23 cellular contexts compared by ENCODE assay signal in genomic region chr2:42775812-42776211, GRCh38. TPM values are rescaled to one million over a fixed set of nuclear protein-coding genes. Genes with fewer than 3 reads are reported as not detected.
DNase-seq lines count a peak whose midpoint lies in the region; ATAC-seq and TF ChIP-seq lines count a peak whose summit lies in the region.
"Had no signal": no experiment of that assay in that cellular context is flagged by ENCODE, and none has a peak within 500 bp of the region (broad histone marks: within the 10 kb centered on the region; RNA-seq: fewer than 3 reads in every experiment).

No MANE protein-coding gene starts in this region.

- no peak overlapping the region for H3K4me3 ChIP-seq in SK-N-MC
- no peak overlapping the region for H3K4me3 ChIP-seq in naive thymus-derived CD4-positive, alpha-beta T cell (ENCODE audit: low read length)
- H3K4me3 ChIP-seq: heart right ventricle, lower lobe of right lung, transverse colon had no signal

- H3K27ac ChIP-seq in CD4-positive, alpha-beta T cell (ENCODE audit: low read depth, low read length), result no peak overlapping the region
- H3K27ac ChIP-seq in SK-N-MC, result peak overlapping the region; percentile 78
- peak overlapping the region; percentile 41 for H3K27ac ChIP-seq in naive thymus-derived CD4-positive, alpha-beta T cell (ENCODE audit: low read depth, low read length)
- H3K27ac ChIP-seq: brain microvascular endothelial cell, heart right ventricle, lower lobe of right lung, RWPE1 had no signal

- peak overlapping the region; percentile 65 for H3K27ac Mint-ChIP-seq in CD4-positive, alpha-beta T cell
- H3K27ac Mint-ChIP-seq in naive thymus-derived CD4-positive, alpha-beta T cell, result peak overlapping the region in 7 of 9 donors; percentile 44 to 82 (median 74)
- H3K27ac Mint-ChIP-seq: T-helper 2 cell treated with Interferon-gamma antibody and Interleukin-4, amounts not matched to agents 5 μg/mL and 100 μg/mL, for 36 hours had no signal

- no peaks in the 10 kb centered on the region for H3K9me3 ChIP-seq in CD4-positive, alpha-beta T cell (ENCODE audit: control insufficient read depth, low read length)
- H3K9me3 ChIP-seq in SK-N-MC (ENCODE audit: low read depth, low read length), result no peaks in the 10 kb centered on the region
- H3K9me3 ChIP-seq in naive thymus-derived CD4-positive, alpha-beta T cell (ENCODE audit: control insufficient read depth in 2 of 3, low read length in 3 of 3), result no peaks in the 10 kb centered on the region
- H3K9me3 ChIP-seq: lower lobe of right lung had no signal

- no peak for TF ChIP-seq POLR2A in GM18505 (IDR thresholded peaks at IDR 0.05; ENCODE audit: borderline replicate concordance, extremely low read depth, insufficient read depth, insufficient read length)

- TF ChIP-seq CTCF in CD4-positive, alpha-beta T cell (IDR thresholded peaks at IDR 0.05), result no peak

- no peaks in the 10 kb centered on the region for H3K27me3 ChIP-seq in CD4-positive, alpha-beta T cell (ENCODE audit: control insufficient read depth, insufficient read depth, low read length)
- H3K27me3 ChIP-seq in naive thymus-derived CD4-positive, alpha-beta T cell (ENCODE audit: control insufficient read depth in 2 of 2, insufficient read depth in 2 of 2, low read length in 2 of 2), result no peaks in the 10 kb centered on the region
- H3K27me3 ChIP-seq: brain microvascular endothelial cell, heart right ventricle, transverse colon had no signal

- intact Hi-C loops in CD4-positive, alpha-beta T cell (cut with DNase I, micrococcal nuclease), result no loop called here
- intact Hi-C loops in naive thymus-derived CD4-positive, alpha-beta T cell (cut with micrococcal nuclease), result no loop called here

- H3K9ac ChIP-seq in SK-N-MC (ENCODE audit: insufficient read length), result no peak overlapping the region

- no peak for DNase-seq in CD4-positive, alpha-beta T cell
- DNase-seq in SK-N-MC (ENCODE audit: low read depth, low spot score) (no peak), NCI-H2171 (lab: John Stamatoyannopoulos, UW) (no peak)
- DNase-seq in naive thymus-derived CD4-positive, alpha-beta T cell, result peak in 5 of 9 donors; percentile 6 to 37 (median 19)
- DNase-seq: activated CD4-positive, alpha-beta T cell treated with anti-CD3 and anti-CD28 coated beads for 48 hours; activated T-cell treated with anti-CD3 and anti-CD28 coated beads, Interleukin-2, amount 50 U/mL, for 4 hours; brain microvascular endothelial cell; H7; heart right ventricle; lower lobe of right lung; NCI-H1417; NCI-H2029 treated with DMSO at 0.1 percent for 48 hours; NCI-H2227 treated with DMSO at 0.1 percent for 48 hours; transverse colon had no signal

- peaks cover 25% of the 10 kb centered on the region for H3K4me1 Mint-ChIP-seq in CD4-positive, alpha-beta T cell (ENCODE audit: low read depth)
- H3K4me1 Mint-ChIP-seq in naive thymus-derived CD4-positive, alpha-beta T cell, result peaks cover 4 to 48% (median 25%) of the 10 kb centered on the region in 7 donors
- H3K4me1 Mint-ChIP-seq: nephron had no signal

- H3K36me3 ChIP-seq in SK-N-MC (ENCODE audit: insufficient read depth, low read length), result no peaks in the 10 kb centered on the region
- H3K36me3 ChIP-seq in naive thymus-derived CD4-positive, alpha-beta T cell (ENCODE audit: control insufficient read depth in 2 of 3, insufficient read depth in 3 of 3, low read length in 3 of 3), result no peaks in the 10 kb centered on the region
- H3K36me3 ChIP-seq: brain microvascular endothelial cell, lower lobe of right lung, transverse colon had no signal

- CTCF ChIA-PET in CD4-positive, alpha-beta T cell (lab: Charles Lee), result interaction anchor here (1.1 kb wide), 1 partner anchor 53 kb away, joined by 6 read pairs; no protein-coding TSS in a partner anchor
- CTCF ChIA-PET in naive thymus-derived CD4-positive, alpha-beta T cell (lab: Charles Lee), result no interaction called here

- peaks cover 0 to 6% of the 10 kb centered on the region in 2 donors for H3K4me1 ChIP-seq in naive thymus-derived CD4-positive, alpha-beta T cell (ENCODE audit: control insufficient read depth in 2 of 2, insufficient read depth in 2 of 2, low read length in 2 of 2)
- H3K4me1 ChIP-seq: lower lobe of right lung, transverse colon had no signal

- ATAC-seq in CD4-positive, alpha-beta T cell (ENCODE audit: poor library complexity), result no peak
- ATAC-seq in GM18517 (IDR thresholded peaks at IDR 0.05; ENCODE audit: unreplicated experiment) (peak; percentile 24), GM18505 (IDR thresholded peaks at IDR 0.05; ENCODE audit: unreplicated experiment) (no peak), HG03108 (IDR thresholded peaks at IDR 0.05; ENCODE audit: unreplicated experiment) (no peak)
- no peak for ATAC-seq in naive thymus-derived CD4-positive, alpha-beta T cell
- ATAC-seq: activated T-cell treated with anti-CD3 and anti-CD28 coated beads, Interleukin-2, amount 50 U/mL, for 4 hours; heart right ventricle; lower lobe of right lung had no signal

- no peaks in the 10 kb centered on the region for H3K27me3 Mint-ChIP-seq in CD4-positive, alpha-beta T cell
- H3K27me3 Mint-ChIP-seq in naive thymus-derived CD4-positive, alpha-beta T cell, result no peaks in the 10 kb centered on the region

- H3K36me3 Mint-ChIP-seq in CD4-positive, alpha-beta T cell (ENCODE audit: low read depth), result peaks cover 5% of the 10 kb centered on the region
- peaks cover 0 to 5% (median 4%) of the 10 kb centered on the region in 5 donors for H3K36me3 Mint-ChIP-seq in naive thymus-derived CD4-positive, alpha-beta T cell

- POLR2A ChIA-PET in CD4-positive, alpha-beta T cell (lab: Charles Lee), result interaction anchor here (1.2 to 4.2 kb wide), 2 partner anchors 11 to 34 kb away, joined by 3 to 24 read pairs; no protein-coding TSS in a partner anchor
- POLR2A ChIA-PET in naive thymus-derived CD4-positive, alpha-beta T cell (lab: Charles Lee), result interaction anchor here (1.0 kb wide), 1 partner anchor 34 kb away, joined by 3 read pairs; no protein-coding TSS in a partner anchor

- H3K4me3 Mint-ChIP-seq in CD4-positive, alpha-beta T cell, result peak overlapping the region; percentile 44
- H3K4me3 Mint-ChIP-seq in naive thymus-derived CD4-positive, alpha-beta T cell, result peak overlapping the region in 8 of 10 donors; percentile 21 to 81 (median 67)
- H3K4me3 Mint-ChIP-seq: activated T-cell treated with anti-CD3 and anti-CD28 coated beads, Interleukin-2, amount 50 U/mL, for 4 hours; nephron; T-helper 2 cell treated with Interferon-gamma antibody and Interleukin-4, amounts not matched to agents 5 μg/mL and 100 μg/mL, for 36 hours had no signal

- peaks cover 2% of the 10 kb centered on the region for H3K9me3 Mint-ChIP-seq in CD4-positive, alpha-beta T cell
- H3K9me3 Mint-ChIP-seq in naive thymus-derived CD4-positive, alpha-beta T cell, result peaks cover 0 to 13% (median 3%) of the 10 kb centered on the region in 11 donors
- H3K9me3 Mint-ChIP-seq: activated T-cell treated with anti-CD3 and anti-CD28 coated beads, Interleukin-2, amount 50 U/mL, for 4 hours had no signal

RNA-seq across cellular contexts. Expression of gene OXER1, which starts 11.9 kb away (rescaled TPM):
- not detected for total RNA-seq in CD4-positive, alpha-beta T cell
- total RNA-seq in naive thymus-derived CD4-positive, alpha-beta T cell, result 1 to 10 TPM in 1 of 5 experiments, under 1 TPM in 2, not detected in 2; 0.12 to 3.0 (median 0.37) TPM
- under 1 TPM in 1 of 2 donors, not detected in 1; 0.36 TPM for polyA plus RNA-seq in naive thymus-derived CD4-positive, alpha-beta T cell
- total RNA-seq: epithelial cell of proximal tubule, osteoblast, SK-MEL-5 had no signal

RNA-seq across cellular contexts. Expression of gene HAAO, which starts 16.6 kb away (rescaled TPM):
- total RNA-seq in CD4-positive, alpha-beta T cell, result not detected
- total RNA-seq in naive thymus-derived CD4-positive, alpha-beta T cell, result 1 to 10 TPM in 2 of 5 experiments, under 1 TPM in 1, not detected in 2; 0.82 to 5.1 (median 1.8) TPM
- under 1 TPM in 1 of 2 donors, not detected in 1; 0.33 TPM for polyA plus RNA-seq in naive thymus-derived CD4-positive, alpha-beta T cell
- total RNA-seq: SK-MEL-5 had no signal

Comparison
In these comparisons a context has a peak if more than half of its experiments do, and no peak if none do; other contexts are left out.
1. DNase-seq: peak in naive thymus-derived CD4-positive, alpha-beta T cell (5 of 9); none in CD4-positive, alpha-beta T cell (0 of 10), SK-N-MC (single experiment) and NCI-H2171 (single experiment).